ENCODE assay signal across 19 cellular contexts in genomic region chr9:116280529-116280928, GRCh38.
A peak's percentile ranks its signal among the peaks of the same experiment; 100 is the strongest.
DNase-seq lines count a peak whose midpoint lies in the region; ATAC-seq, FAIRE-seq and TF ChIP-seq lines count a peak whose summit lies in the region.
"Had no signal": no experiment of that assay in that cellular context is flagged by ENCODE, and none has a peak within 500 bp of the region (broad histone marks: within the 10 kb centered on the region; RNA-seq: fewer than 3 reads in every experiment).

No MANE protein-coding gene starts in this region.

- no peak overlapping the region for H3K4me3 Mint-ChIP-seq in chondrocyte (ENCODE audit: unreplicated experiment)
- H3K4me3 Mint-ChIP-seq: CD14-positive monocyte had no signal

- H3K36me3 Mint-ChIP-seq in chondrocyte (ENCODE audit: low read depth), result peaks cover 20% of the 10 kb centered on the region
- H3K36me3 Mint-ChIP-seq: CD14-positive monocyte had no signal

- no peak overlapping the region for H3K14ac ChIP-seq in neuronal stem cell (ENCODE audit: low read length)

- H3K79me1 ChIP-seq in neuronal stem cell (ENCODE audit: low read depth, low read length), result no peaks in the 10 kb centered on the region

- no peak for ATAC-seq in GM19397 (IDR thresholded peaks at IDR 0.05; ENCODE audit: unreplicated experiment)
- ATAC-seq in GM21576 (IDR thresholded peaks at IDR 0.05; ENCODE audit: unreplicated experiment), result no peak
- ATAC-seq: A549 had no signal

- H3K9ac ChIP-seq in NT2/D1 (ENCODE audit: insufficient read length, low read depth) (peak overlapping the region; percentile 63), neuronal stem cell (ENCODE audit: low read depth, low read length, poor library complexity) (no peak overlapping the region)

- H2BK12ac ChIP-seq in neuronal stem cell (ENCODE audit: low read length), result no peak overlapping the region

- DNase-seq in Daoy (ENCODE audit: low read depth) (peak; percentile 51), NT2/D1 (ENCODE audit: low read depth, low spot score) (no peak), chondrocyte (ENCODE audit: low spot score) (no peak), neuronal stem cell (ENCODE audit: low spot score) (no peak), HTR-8/SVneo (ENCODE audit: insufficient read length, low spot score) (no peak), substantia nigra (lab: John Stamatoyannopoulos, UW) (no peak)
- DNase-seq: COR-L47, DMS153, KBM-7, NCI-H1417, NCI-H2029, NCI-H510A treated with DMSO at 0.1 percent for 48 hours had no signal

- H4K8ac ChIP-seq in neuronal stem cell (ENCODE audit: low read depth, low read length), result no peak overlapping the region

- no peak overlapping the region for H3K4me2 ChIP-seq in neuronal stem cell (ENCODE audit: insufficient read depth, low read length, poor library complexity, severe bottlenecking)
- H3K4me2 ChIP-seq: A549 had no signal

- no peak overlapping the region for H2BK120ac ChIP-seq in neuronal stem cell (ENCODE audit: low read depth, low read length)

- H3K27ac Mint-ChIP-seq in chondrocyte (ENCODE audit: unreplicated experiment), result peak overlapping the region; percentile 25
- H3K27ac Mint-ChIP-seq: CD14-positive monocyte had no signal

- H3K9me3 ChIP-seq in NT2/D1 (ENCODE audit: insufficient read depth, low read length) (no peaks in the 10 kb centered on the region), neuronal stem cell (replicated peaks in 1 of 2; ENCODE audit: control insufficient read depth in 2 of 2, insufficient read depth in 1 of 2, low read depth in 1 of 2, low read length in 2 of 2) (no peaks in the 10 kb centered on the region)
- H3K9me3 ChIP-seq: A549 had no signal

- FAIRE-seq in HTR-8/SVneo (lab: Jason Lieb, UNC), result no peak
- FAIRE-seq: GM12891, GM19239 had no signal

- H3K27me3 ChIP-seq in NT2/D1 (ENCODE audit: insufficient read depth, insufficient read length), result no peaks in the 10 kb centered on the region
- H3K27me3 ChIP-seq in neuronal stem cell (ENCODE audit: control insufficient read depth in 3 of 3, insufficient read depth in 3 of 3, low read depth in 1 of 3, low read length in 3 of 3), result peaks cover 0 to 2% (median 0%) of the 10 kb centered on the region in 3 experiments

- H2AK5ac ChIP-seq in neuronal stem cell (ENCODE audit: low read depth, low read length), result no peak overlapping the region

- WGBS in neuronal stem cell (ENCODE audit: extremely low coverage in 2 of 2, insufficient read length in 2 of 2, insufficient replicate concordance in 1 of 2), 2 donors, result no CpG with 5 or more reads among the region's 1 CpG

- peak overlapping the region; percentile 75 for H2AFZ ChIP-seq in neuronal stem cell (ENCODE audit: low read length)

- no peak overlapping the region for H2BK5ac ChIP-seq in neuronal stem cell (ENCODE audit: low read length)

- no peaks in the 10 kb centered on the region for H3K27me3 Mint-ChIP-seq in chondrocyte (ENCODE audit: low read depth)

- no peak overlapping the region for H3K4me3 ChIP-seq in NT2/D1 (ENCODE audit: insufficient read length, low read depth)
- no peak overlapping the region for H3K4me3 ChIP-seq in neuronal stem cell (ENCODE audit: low read length in 2 of 2)
- H3K4me3 ChIP-seq: A549 had no signal

- H2BK15ac ChIP-seq in neuronal stem cell (ENCODE audit: low read length), result no peak overlapping the region

- no peak overlapping the region for H3K4ac ChIP-seq in neuronal stem cell (ENCODE audit: low read length)

- TF ChIP-seq CTCF in chondrocyte (IDR thresholded peaks at IDR 0.05), result no peak

- peaks cover 59% of the 10 kb centered on the region for H3K4me1 Mint-ChIP-seq in chondrocyte (ENCODE audit: low read depth)
- H3K4me1 Mint-ChIP-seq: CD14-positive monocyte had no signal

- peaks cover 12% of the 10 kb centered on the region for H3K4me1 ChIP-seq in NT2/D1 (ENCODE audit: insufficient read depth, insufficient read length)
- H3K4me1 ChIP-seq in neuronal stem cell (ENCODE audit: control insufficient read depth in 2 of 2, insufficient read depth in 1 of 2, low read depth in 1 of 2, low read length in 2 of 2), result peaks cover 35 to 48% of the 10 kb centered on the region in 2 donors

- H3K36me3 ChIP-seq in NT2/D1 (ENCODE audit: insufficient read depth, insufficient read length, low read length) (peaks cover 11% of the 10 kb centered on the region), neuronal stem cell (replicated peaks in 1 of 2; ENCODE audit: control insufficient read depth in 2 of 2, insufficient read depth in 2 of 2, low read length in 2 of 2) (peaks cover 0 to 6% of the 10 kb centered on the region in 2 donors)

- no peak overlapping the region for H4K91ac ChIP-seq in neuronal stem cell (ENCODE audit: low read depth, low read length, poor library complexity)

- H3K27ac ChIP-seq in neuronal stem cell (replicated peaks; ENCODE audit: low read length), result no peak overlapping the region
- no peak overlapping the region for H3K27ac ChIP-seq in substantia nigra (ENCODE audit: low read depth, low read length, poor library complexity, severe bottlenecking)
- H3K27ac ChIP-seq: HL-60 had no signal

- H3K18ac ChIP-seq in neuronal stem cell (ENCODE audit: low read length), result no peak overlapping the region

- H3K23ac ChIP-seq in neuronal stem cell (ENCODE audit: low read depth, low read length, poor library complexity), result no peak overlapping the region

- H3K9me3 Mint-ChIP-seq in chondrocyte (ENCODE audit: low read depth), result no peaks in the 10 kb centered on the region
